12 cellular contexts compared by ENCODE assay signal in genomic region chr4:89681219-89681618, GRCh38.
DNase-seq lines count a peak whose midpoint lies in the region; ATAC-seq and TF ChIP-seq lines count a peak whose summit lies in the region.
"Had no signal": no experiment of that assay in that cellular context is flagged by ENCODE, and none has a peak within 500 bp of the region (broad histone marks: within the 10 kb centered on the region; RNA-seq: fewer than 3 reads in every experiment).

No MANE protein-coding gene starts in this region.

- H3K9ac ChIP-seq in smooth muscle cell (ENCODE audit: low read depth) (peak overlapping the region; percentile 63), PC-3 (ENCODE audit: low read length) (no peak overlapping the region)

- CTCF ChIA-PET in PC-3 (lab: Charles Lee): no interaction called here

- no peaks in the 10 kb centered on the region for H3K9me3 ChIP-seq in smooth muscle cell (replicated peaks; ENCODE audit: low read depth)
- H3K9me3 ChIP-seq in PC-3 (ENCODE audit: low read length): no peaks in the 10 kb centered on the region
- H3K9me3 ChIP-seq: colonic mucosa, upper lobe of right lung had no signal

- no peaks in the 10 kb centered on the region for H4K20me1 ChIP-seq in smooth muscle cell (ENCODE audit: low read depth)
- no peaks in the 10 kb centered on the region for H4K20me1 ChIP-seq in PC-3 (ENCODE audit: low read length)

- POLR2A ChIA-PET in PC-3 (lab: Charles Lee; ENCODE audit: unreplicated experiment): no interaction called here

- BruUV-seq in PC-3 (replicated peaks; lab: Mats Ljungman, UMichigan): no TSS peak

- H3K4me3 ChIP-seq in LNCaP clone FGC (ENCODE audit: low read depth, low read length): peak overlapping the region; percentile 57
- peak overlapping the region; percentile 4 for H3K4me3 ChIP-seq in fibroblast of villous mesenchyme (ENCODE audit: low read depth, low read length)
- H3K4me3 ChIP-seq in smooth muscle cell: peak overlapping the region; percentile 54
- H3K4me3 ChIP-seq in PC-3 (ENCODE audit: low read length): no peak overlapping the region
- H3K4me3 ChIP-seq: colonic mucosa, upper lobe of right lung had no signal

- DNase-seq in LNCaP clone FGC (ENCODE audit: low read depth) (peak; percentile 89), NCI-H748 (lab: John Stamatoyannopoulos, UW; ENCODE audit: unreplicated experiment) (peak; percentile 94), fibroblast of villous mesenchyme (ENCODE audit: low read depth) (peak; percentile 43), smooth muscle cell (lab: John Stamatoyannopoulos, UW; ENCODE audit: unreplicated experiment) (no peak), NCI-H1694 (lab: John Stamatoyannopoulos, UW) (no peak), PC-3 (no peak), NCI-H446 (lab: John Stamatoyannopoulos, UW) (no peak)
- DNase-seq: activated CD4-positive, alpha-beta T cell treated with anti-CD3 and anti-CD28 coated beads, Interleukin-2, amount 10 ng/mL, durations not matched to agents 7 days and 5 days; activated naive CD4-positive, alpha-beta T cell treated with anti-CD3 and anti-CD28 coated beads, Interleukin-2, amount 10 ng/mL, durations not matched to agents 7 days and 5 days; colonic mucosa; upper lobe of right lung had no signal

- H3K4me2 ChIP-seq in smooth muscle cell: peak overlapping the region; percentile 74
- no peak overlapping the region for H3K4me2 ChIP-seq in PC-3 (ENCODE audit: low read length)

- ATAC-seq in PC-3: no peak
- ATAC-seq: sciatic nerve, upper lobe of right lung had no signal

- H3K36me3 ChIP-seq in smooth muscle cell (ENCODE audit: low read depth) (no peaks in the 10 kb centered on the region), PC-3 (ENCODE audit: low read depth, low read length) (no peaks in the 10 kb centered on the region)
- H3K36me3 ChIP-seq: colonic mucosa, upper lobe of right lung had no signal

- intact Hi-C loops in PC-3 (cut with micrococcal nuclease): no loop called here

- TF ChIP-seq CTCF in LNCaP clone FGC (IDR thresholded peaks at IDR 0.05; ENCODE audit: control insufficient read depth, extremely low read depth, insufficient read depth) (no peak), fibroblast of villous mesenchyme (IDR thresholded peaks at IDR 0.05; ENCODE audit: insufficient read depth, low read depth, low read length) (no peak), smooth muscle cell (IDR thresholded peaks at IDR 0.05; ENCODE audit: borderline replicate concordance, insufficient read depth, poor library complexity, severe bottlenecking) (no peak), PC-3 (conservative IDR thresholded peaks at IDR 0.05; ENCODE audit: low read depth, low read length) (no peak)

- H3K4me1 ChIP-seq in smooth muscle cell (ENCODE audit: low read depth) (peaks cover 8% of the 10 kb centered on the region), PC-3 (ENCODE audit: insufficient read depth, low read length) (no peaks in the 10 kb centered on the region)
- H3K4me1 ChIP-seq: colonic mucosa, upper lobe of right lung had no signal

- 30% methylated on average over 8 of the region's 8 CpGs for WGBS in smooth muscle cell (ENCODE audit: low lambda C conversion rate)

- peak overlapping the region; percentile 90 for H3K27ac ChIP-seq in smooth muscle cell (ENCODE audit: low read depth)
- H3K27ac ChIP-seq in PC-3 (ENCODE audit: low read length): no peak overlapping the region
- H3K27ac ChIP-seq: colonic mucosa, upper lobe of right lung had no signal

- H3K27me3 ChIP-seq in smooth muscle cell (ENCODE audit: low read depth) (no peaks in the 10 kb centered on the region), PC-3 (ENCODE audit: low read length) (no peaks in the 10 kb centered on the region)
- H3K27me3 ChIP-seq: colonic mucosa, upper lobe of right lung had no signal

- H2AFZ ChIP-seq in smooth muscle cell (ENCODE audit: low read depth) (no peak overlapping the region), PC-3 (ENCODE audit: low read length) (no peak overlapping the region)

- no peaks in the 10 kb centered on the region for H3K9me2 ChIP-seq in PC-3 (replicated peaks; ENCODE audit: low read length)

- no peaks in the 10 kb centered on the region for H3F3A ChIP-seq in smooth muscle cell (ENCODE audit: low read depth)
- H3F3A ChIP-seq in PC-3 (ENCODE audit: low read length, unreplicated experiment): no peaks in the 10 kb centered on the region

- H3K79me2 ChIP-seq in smooth muscle cell (ENCODE audit: low read depth) (peaks cover 10% of the 10 kb centered on the region), PC-3 (ENCODE audit: low read length) (no peaks in the 10 kb centered on the region)

Comparison
In these comparisons a context has a peak if more than half of its experiments do, and no peak if none do; other contexts are left out.
1. DNase-seq: peak in LNCaP clone FGC (single experiment), NCI-H748 (single experiment) and fibroblast of villous mesenchyme (single experiment); none in smooth muscle cell (single experiment), NCI-H1694 (single experiment), PC-3 (single experiment) and NCI-H446 (0 of 2).